ENCODE assay signal across 8 cellular contexts in the genomic region with DNA sequence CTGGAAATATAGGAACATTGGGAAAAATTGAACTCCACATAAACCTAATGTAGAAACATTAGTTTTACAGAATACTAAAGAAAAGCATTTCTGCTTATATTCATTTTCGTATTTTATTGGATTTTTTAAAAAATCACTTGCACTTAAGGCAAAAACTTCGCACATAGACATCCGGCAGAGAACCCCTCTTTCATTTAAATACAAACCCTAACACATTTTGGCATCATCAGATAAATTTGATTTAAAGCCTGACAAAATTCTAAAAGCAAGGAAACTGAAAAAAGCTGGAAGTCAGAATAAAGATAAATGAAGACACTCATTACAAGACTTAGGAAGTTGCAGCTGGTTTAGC. TPM values are rescaled to one million over a fixed set of nuclear protein-coding genes. Genes with fewer than 3 reads are reported as not detected.
DNase-seq lines count a peak whose midpoint lies in the region; ATAC-seq and TF ChIP-seq lines count a peak whose summit lies in the region.

No MANE protein-coding gene starts in this region.

- H3K27me3 Mint-ChIP-seq in activated CD4-positive, alpha-beta T cell treated with anti-CD3 and anti-CD28 coated beads, Interleukin-2, amount 10 ng/mL, durations not matched to agents 7 days and 5 days, result no peaks in the 10 kb centered on the region
- no peaks in the 10 kb centered on the region for H3K27me3 Mint-ChIP-seq in stimulated activated naive CD8-positive, alpha-beta T cell treated with anti-CD3 and anti-CD28 coated beads, Interleukin-15, amount 100 ng/mL, for 72 hours

- DNase-seq in activated CD4-positive, alpha-beta T cell treated with anti-CD3 and anti-CD28 coated beads, Interleukin-2, amount 10 ng/mL, durations not matched to agents 7 days and 5 days, result no peak
- DNase-seq in activated CD4-positive, alpha-beta T cell treated with anti-CD3 and anti-CD28 coated beads, Interleukin-2, amount 50 U/mL, for 1 hour, result no peak
- no peak for DNase-seq in RWPE2 (ENCODE audit: low spot score)
- no peak for DNase-seq in hepatocyte (ENCODE audit: low spot score)
- no peak for DNase-seq in stimulated activated naive CD8-positive, alpha-beta T cell treated with anti-CD3 and anti-CD28 coated beads, Interleukin-15, amount 100 ng/mL, for 72 hours
- no peak for DNase-seq in GOT3 (lab: John Stamatoyannopoulos, UW)
- DNase-seq in activated gamma-delta T cell (lab: John Stamatoyannopoulos, UW), result no peak
- no peak for DNase-seq in A172 (ENCODE audit: low spot score)

- peaks cover 43% of the 10 kb centered on the region for H3K79me2 ChIP-seq in hepatocyte

- H3K36me3 ChIP-seq in RWPE2 (ENCODE audit: low read depth) (0 out of 2 replicates have a peak, but pooled peaks cover 5% of the 10 kb centered on the region), hepatocyte (replicated peaks; ENCODE audit: insufficient read depth, low read depth) (no peaks in the 10 kb centered on the region)

- no peak for ATAC-seq in RWPE2 (ENCODE audit: low read depth)
- ATAC-seq in stimulated activated naive CD8-positive, alpha-beta T cell treated with anti-CD3 and anti-CD28 coated beads, Interleukin-15, amount 100 ng/mL, for 72 hours, result peak; percentile 5

- H3K9me3 ChIP-seq in RWPE2 (ENCODE audit: severe bottlenecking) (no peaks in the 10 kb centered on the region), hepatocyte (ENCODE audit: low read depth) (no peaks in the 10 kb centered on the region)

- peak overlapping the region; percentile 93 for H3K4me3 Mint-ChIP-seq in activated CD4-positive, alpha-beta T cell treated with anti-CD3 and anti-CD28 coated beads, Interleukin-2, amount 10 ng/mL, durations not matched to agents 7 days and 5 days
- H3K4me3 Mint-ChIP-seq in stimulated activated naive CD8-positive, alpha-beta T cell treated with anti-CD3 and anti-CD28 coated beads, Interleukin-15, amount 100 ng/mL, for 72 hours, result peak overlapping the region; percentile 86 to 95

- H4K20me1 ChIP-seq in hepatocyte (ENCODE audit: insufficient read depth, poor library complexity, severe bottlenecking), result no peaks in the 10 kb centered on the region

- TF ChIP-seq CTCF in RWPE2 (IDR thresholded peaks at IDR 0.05; ENCODE audit: poor library complexity, severe bottlenecking), result no peak
- TF ChIP-seq CTCF in hepatocyte (IDR thresholded peaks at IDR 0.05; ENCODE audit: poor library complexity), result no peak

- H3K9me2 ChIP-seq in hepatocyte (replicated peaks; ENCODE audit: insufficient read depth), result no peaks in the 10 kb centered on the region

- peak overlapping the region; percentile 22 for H2AFZ ChIP-seq in hepatocyte

- H3K4me1 ChIP-seq in RWPE2 (ENCODE audit: insufficient read depth, poor library complexity, severe bottlenecking), result peaks cover 10% of the 10 kb centered on the region
- H3K4me1 ChIP-seq in hepatocyte (ENCODE audit: insufficient read depth), result peaks cover 12% of the 10 kb centered on the region

- H3K4me3 ChIP-seq in RWPE2 (ENCODE audit: severe bottlenecking), result peak overlapping the region; percentile 5
- no peak overlapping the region for H3K4me3 ChIP-seq in hepatocyte

- H3K27me3 ChIP-seq in RWPE2 (ENCODE audit: insufficient read depth, poor library complexity, severe bottlenecking), result no peaks in the 10 kb centered on the region
- no peaks in the 10 kb centered on the region for H3K27me3 ChIP-seq in hepatocyte

- peaks cover 40% of the 10 kb centered on the region for H3K4me1 Mint-ChIP-seq in activated CD4-positive, alpha-beta T cell treated with anti-CD3 and anti-CD28 coated beads, Interleukin-2, amount 10 ng/mL, durations not matched to agents 7 days and 5 days
- H3K4me1 Mint-ChIP-seq in stimulated activated naive CD8-positive, alpha-beta T cell treated with anti-CD3 and anti-CD28 coated beads, Interleukin-15, amount 100 ng/mL, for 72 hours, result peaks cover 34% of the 10 kb centered on the region

- no peaks in the 10 kb centered on the region for H3K9me3 Mint-ChIP-seq in activated CD4-positive, alpha-beta T cell treated with anti-CD3 and anti-CD28 coated beads, Interleukin-2, amount 10 ng/mL, durations not matched to agents 7 days and 5 days
- H3K9me3 Mint-ChIP-seq in stimulated activated naive CD8-positive, alpha-beta T cell treated with anti-CD3 and anti-CD28 coated beads, Interleukin-15, amount 100 ng/mL, for 72 hours, result no peaks in the 10 kb centered on the region

- WGBS in hepatocyte (ENCODE audit: low lambda C conversion rate, missing lambda C conversion rate), result 67% methylated on average over 3 of the region's 3 CpGs

- H3K27ac Mint-ChIP-seq in activated CD4-positive, alpha-beta T cell treated with anti-CD3 and anti-CD28 coated beads, Interleukin-2, amount 10 ng/mL, durations not matched to agents 7 days and 5 days, result no peak overlapping the region
- no peak overlapping the region for H3K27ac Mint-ChIP-seq in stimulated activated naive CD8-positive, alpha-beta T cell treated with anti-CD3 and anti-CD28 coated beads, Interleukin-15, amount 100 ng/mL, for 72 hours

- H3K27ac ChIP-seq in RWPE2 (ENCODE audit: poor library complexity, severe bottlenecking), result no peak overlapping the region
- no peak overlapping the region for H3K27ac ChIP-seq in hepatocyte

- CTCF ChIA-PET in activated CD4-positive, alpha-beta T cell treated with anti-CD3 and anti-CD28 coated beads, Interleukin-2, amount 10 ng/mL, durations not matched to agents 7 days and 5 days (lab: Charles Lee), result interaction anchor here (1.2 to 1.3 kb wide), 2 partner anchors 10 to 171 kb away, joined by 3 to 4 read pairs; a partner anchor contains a TSS

- peaks cover 8% of the 10 kb centered on the region for H3K36me3 Mint-ChIP-seq in activated CD4-positive, alpha-beta T cell treated with anti-CD3 and anti-CD28 coated beads, Interleukin-2, amount 10 ng/mL, durations not matched to agents 7 days and 5 days (ENCODE audit: low read depth)

- POLR2A ChIA-PET in activated CD4-positive, alpha-beta T cell treated with anti-CD3 and anti-CD28 coated beads, Interleukin-2, amount 10 ng/mL, durations not matched to agents 7 days and 5 days (lab: Charles Lee), result no interaction called here

- peak overlapping the region; percentile 22 for H3K4me2 ChIP-seq in hepatocyte

RNA-seq across cellular contexts. Expression of a gene that starts 0.4 kb away (rescaled TPM):
- total RNA-seq in activated CD4-positive, alpha-beta T cell treated with anti-CD3 and anti-CD28 coated beads, Interleukin-2, amount 10 ng/mL, durations not matched to agents 7 days and 5 days, result 10 to 100 TPM; 76.7 to 84.6 TPM
- total RNA-seq in hepatocyte, result 56.1 and 66.8 TPM in 2 replicates
- 34.8 and 36.7 TPM in 2 replicates for polyA plus RNA-seq in hepatocyte
- 37.4 and 50.3 TPM in 2 replicates for total RNA-seq in A172 (2014; rRNA removed; shearing (Covaris generic))
